Comparison of ENCODE assay signal across 11 cellular contexts in the genomic region with DNA sequence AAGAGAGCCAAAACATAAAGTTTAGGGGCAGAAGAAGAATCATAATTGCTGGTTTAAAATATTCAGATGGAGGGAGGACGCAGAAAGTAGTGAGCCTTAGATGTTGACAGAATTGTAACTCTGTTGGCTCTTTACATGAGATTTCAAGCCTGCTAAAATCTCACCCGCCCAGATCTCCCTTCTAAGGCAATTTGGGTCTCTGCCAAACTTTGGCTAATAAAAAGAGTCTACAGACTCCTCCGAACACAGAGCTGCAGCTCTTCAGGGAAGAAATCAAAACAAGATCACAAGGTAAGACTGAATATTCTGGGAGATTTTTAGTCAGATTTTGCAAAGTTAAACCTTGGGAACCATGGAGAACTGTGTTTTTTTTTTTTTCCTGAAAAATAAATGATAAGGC. TPM values are rescaled to one million over a fixed set of nuclear protein-coding genes. Genes with fewer than 3 reads are reported as not detected.
DNase-seq lines count a peak whose midpoint lies in the region; ATAC-seq and TF ChIP-seq lines count a peak whose summit lies in the region.
"Had no signal": no experiment of that assay in that cellular context is flagged by ENCODE, and none has a peak within 500 bp of the region (broad histone marks: within the 10 kb centered on the region; RNA-seq: fewer than 3 reads in every experiment).

A gene with protein sequence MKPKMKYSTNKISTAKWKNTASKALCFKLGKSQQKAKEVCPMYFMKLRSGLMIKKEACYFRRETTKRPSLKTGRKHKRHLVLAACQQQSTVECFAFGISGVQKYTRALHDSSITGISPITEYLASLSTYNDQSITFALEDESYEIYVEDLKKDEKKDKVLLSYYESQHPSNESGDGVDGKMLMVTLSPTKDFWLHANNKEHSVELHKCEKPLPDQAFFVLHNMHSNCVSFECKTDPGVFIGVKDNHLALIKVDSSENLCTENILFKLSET (plus strand): TSS at position 246 of the 400 bp plus-strand sequence. CDS start 25,888 bp downstream, outside the sequence.

- ATAC-seq in left ventricle myocardium superior, result peak; percentile 84
- ATAC-seq in sciatic nerve, result peak; percentile 88
- no peak for ATAC-seq in GM19397 (IDR thresholded peaks at IDR 0.05; ENCODE audit: unreplicated experiment)

- intact Hi-C loops in left ventricle myocardium superior (cut with micrococcal nuclease) (no loop called here), sciatic nerve (cut with DNase I) (no loop called here)

- DNase-seq in Daoy (ENCODE audit: low read depth) (peak; percentile 12), left ventricle myocardium superior (no peak), sciatic nerve (ENCODE audit: low spot score) (no peak), kidney glomerular epithelial cell (lab: John Stamatoyannopoulos, UW) (no peak), NCI-H1694 treated with DMSO at 0.1 percent for 48 hours (lab: John Stamatoyannopoulos, UW) (no peak), amniotic stem cell (lab: John Stamatoyannopoulos, UW) (no peak)
- DNase-seq: activated CD8-positive, alpha-beta memory T cell treated with anti-CD3 and anti-CD28 coated beads, Interleukin-2, amount 50 U/mL, for 48 hours; NCI-H187 treated with DMSO at 0.1 percent for 48 hours had no signal

- peak within 1 kb of the TSS; percentile 55 for H3K27ac ChIP-seq in VCaP
- H3K27ac ChIP-seq: C4-2B had no signal

- no peak for TF ChIP-seq CTCF in VCaP (conservative IDR thresholded peaks at IDR 0.05)

RNA-seq across cellular contexts. Expression of the gene that starts here (rescaled TPM):
- total RNA-seq in Daoy (2014; rRNA removed; shearing (Covaris generic)), result 0.06 and 0.80 TPM in 2 replicates
- total RNA-seq in left ventricle myocardium superior (16.8 TPM), sciatic nerve (61.1 TPM)

Comparison
In these comparisons a context has a peak if more than half of its experiments do, and no peak if none do; other contexts are left out.
1. Peak in DNase-seq in Daoy; RNA of the gene not detected or under 1 TPM.